Comparison of ENCODE assay signal across 8 cellular contexts in the genomic region with DNA sequence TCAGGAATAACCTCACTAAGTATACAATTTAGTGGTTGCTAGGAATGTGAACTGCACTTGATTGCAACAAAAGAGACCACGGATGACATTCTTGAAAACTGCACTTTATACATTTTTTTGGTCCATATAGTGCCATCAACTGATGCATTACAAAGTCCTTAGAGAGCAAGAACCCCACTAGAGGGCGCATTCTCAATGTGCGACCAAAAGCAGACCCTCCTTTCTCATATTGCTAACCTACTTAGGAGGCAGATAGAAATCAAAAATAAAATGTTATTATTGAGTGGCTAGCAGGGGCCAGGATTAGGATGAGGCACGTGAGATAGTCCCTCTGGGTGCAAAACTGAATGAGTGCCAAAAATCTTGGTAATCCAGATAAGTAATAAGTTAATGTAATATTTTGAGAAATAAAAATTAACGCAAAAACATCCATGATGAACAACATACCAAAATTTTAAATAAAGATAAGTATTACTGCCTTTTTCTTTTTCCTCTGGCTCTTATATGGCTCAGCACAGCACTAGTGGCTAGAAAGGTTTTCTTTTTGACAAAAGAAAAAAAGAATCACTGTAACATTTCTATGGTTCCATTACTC.
DNase-seq lines count a peak whose midpoint lies in the region; ATAC-seq and TF ChIP-seq lines count a peak whose summit lies in the region.

No MANE protein-coding gene starts in this region.

- no peaks in the 10 kb centered on the region for H3K9me3 ChIP-seq in gastroesophageal sphincter

- peak; percentile 8 for DNase-seq in activated T-cell treated with anti-CD3 and anti-CD28 coated beads for 48 hours (ENCODE audit: low read depth)
- no peak for DNase-seq in activated T-cell treated with anti-CD3 and anti-CD28 coated beads, Interleukin-2, amount 50 U/mL, for 4 hours
- peak; percentile 71 for DNase-seq in RKO (ENCODE audit: low spot score)
- DNase-seq in erythroblast (lab: John Stamatoyannopoulos, UW): peak; percentile 35 to 57
- DNase-seq in retina: peak; percentile 41

- H3K4me1 ChIP-seq in gastroesophageal sphincter: no peaks in the 10 kb centered on the region

- H3K9me3 Mint-ChIP-seq in activated T-cell treated with anti-CD3 and anti-CD28 coated beads, Interleukin-2, amount 50 U/mL, for 4 hours: no peaks in the 10 kb centered on the region

- peak in 1 of 4 experiments; percentile 35 for TF ChIP-seq CTCF in gastroesophageal sphincter (IDR thresholded peaks at IDR 0.05)

- H3K4me3 Mint-ChIP-seq in activated T-cell treated with anti-CD3 and anti-CD28 coated beads, Interleukin-2, amount 50 U/mL, for 4 hours: no peak overlapping the region

- H3K27me3 ChIP-seq in gastroesophageal sphincter: no peaks in the 10 kb centered on the region

- no peak for ATAC-seq in activated T-cell treated with anti-CD3 and anti-CD28 coated beads, Interleukin-2, amount 50 U/mL, for 4 hours
- peak; percentile 79 for ATAC-seq in GM19455 (IDR thresholded peaks at IDR 0.05; ENCODE audit: unreplicated experiment)
- ATAC-seq in HG03521 (IDR thresholded peaks at IDR 0.05; ENCODE audit: unreplicated experiment): peak; percentile 87
- no peak for ATAC-seq in gastroesophageal sphincter

- H3K27me3 Mint-ChIP-seq in activated T-cell treated with anti-CD3 and anti-CD28 coated beads, Interleukin-2, amount 50 U/mL, for 4 hours (ENCODE audit: low read depth): peaks cover 5% of the 10 kb centered on the region

- 34 to 43% methylated on average over 5 of the region's 5 CpGs for WGBS in gastroesophageal sphincter (ENCODE audit: low coverage in 1 of 2), 2 donors

- H3K36me3 ChIP-seq in gastroesophageal sphincter: no peaks in the 10 kb centered on the region

- H3K27ac ChIP-seq in gastroesophageal sphincter: no peak overlapping the region

- no peaks in the 10 kb centered on the region for H3K36me3 Mint-ChIP-seq in activated T-cell treated with anti-CD3 and anti-CD28 coated beads, Interleukin-2, amount 50 U/mL, for 4 hours (ENCODE audit: insufficient read depth)

- H3K4me1 Mint-ChIP-seq in activated T-cell treated with anti-CD3 and anti-CD28 coated beads, Interleukin-2, amount 50 U/mL, for 4 hours (ENCODE audit: low read depth): no peaks in the 10 kb centered on the region

- TF ChIP-seq POLR2A in erythroblast (IDR thresholded peaks at IDR 0.05; ENCODE audit: low read length) (no peak), gastroesophageal sphincter (IDR thresholded peaks at IDR 0.05) (no peak)

- no peak for TF ChIP-seq EP300 in gastroesophageal sphincter (IDR thresholded peaks at IDR 0.05)

- H3K4me3 ChIP-seq in gastroesophageal sphincter: no peak overlapping the region

Comparison
In these comparisons a context has a peak if more than half of its experiments do, and no peak if none do; other contexts are left out.
1. ATAC-seq: peak in GM19455 (single experiment) and HG03521 (single experiment); none in activated T-cell treated with anti-CD3 and anti-CD28 coated beads, Interleukin-2, amount 50 U/mL, for 4 hours (0 of 2) and gastroesophageal sphincter (single experiment).